11 cellular contexts compared by ENCODE assay signal in the genomic region with DNA sequence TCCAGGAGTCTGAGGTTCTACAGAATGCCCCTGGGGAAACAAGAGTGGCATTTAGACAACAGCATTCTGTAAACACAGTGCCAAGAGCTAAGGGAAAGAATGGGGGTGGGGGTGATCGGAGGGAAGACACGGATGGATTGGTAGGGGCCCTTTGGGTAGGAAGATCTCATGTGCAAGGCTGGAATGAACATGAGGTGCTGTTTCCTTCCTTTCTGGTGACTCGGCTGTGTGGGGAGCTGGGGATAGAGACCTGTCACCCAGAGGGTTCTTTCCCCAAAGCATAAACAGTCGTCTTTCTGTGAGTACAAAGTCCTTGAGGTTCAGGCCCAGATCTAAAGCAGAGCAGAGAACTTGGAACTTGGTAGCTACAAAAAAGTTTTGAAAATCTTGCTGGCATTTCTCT. TPM values are rescaled to one million over a fixed set of nuclear protein-coding genes. Genes with fewer than 3 reads are reported as not detected.
DNase-seq lines count a peak whose midpoint lies in the region; ATAC-seq, FAIRE-seq and TF ChIP-seq lines count a peak whose summit lies in the region.
"Had no signal": no experiment of that assay in that cellular context is flagged by ENCODE, and none has a peak within 500 bp of the region (broad histone marks: within the 10 kb centered on the region; RNA-seq: fewer than 3 reads in every experiment).

No MANE protein-coding gene starts in this region.

- no peaks in the 10 kb centered on the region for H3K9me3 Mint-ChIP-seq in stimulated activated naive B cell treated with anti-CD40 and anti-IgM and Interleukin-4, amounts not matched to agents 10 μg/mL and 1 μg/mL and 100 μg/mL, for 72 hours
- H3K9me3 Mint-ChIP-seq: T-helper 1 cell treated with Interleukin-12 subunit alpha and Interleukin-12 subunit beta and Interleukin-4 antibody, amounts not matched to agents 30 μg/mL and 1 μg/mL, for 36 hours had no signal

- no peak for FAIRE-seq in H1 (lab: Jason Lieb, UNC)

- H2BK15ac ChIP-seq in H1 (ENCODE audit: low read length) (no peak overlapping the region), mesendoderm (replicated peaks; ENCODE audit: low read depth) (no peak overlapping the region)

- H3K4me3 ChIP-seq in Panc1 (ENCODE audit: low read depth in 2 of 2, low read length in 2 of 2): peak overlapping the region in 1 of 2 experiments; percentile 14; a peak in 1 of 4 replicates
- no peak overlapping the region for H3K4me3 ChIP-seq in H1 (ENCODE audit: extremely low read depth in 1 of 4, insufficient read depth in 2 of 4, low read depth in 3 of 4, low read length in 4 of 4)
- H3K4me3 ChIP-seq in mesendoderm (ENCODE audit: low read length): no peak overlapping the region

- H2BK20ac ChIP-seq in H1 (ENCODE audit: low read length): no peak overlapping the region

- CTCF ChIA-PET in Panc1 (lab: Charles Lee): no interaction called here
- CTCF ChIA-PET in H1 (lab: Charles Lee; ENCODE audit: partially characterized antibody): interaction anchor here (1.4 to 1.5 kb wide), 2 partner anchors 9 to 25 kb away, joined by 4 read pairs; no protein-coding TSS in a partner anchor

- H3K4me1 ChIP-seq in Panc1 (ENCODE audit: control insufficient read depth, insufficient read depth, low read length): peaks cover 65% of the 10 kb centered on the region
- peaks cover 0 to 7% (median 5%) of the 10 kb centered on the region in 4 experiments; a peak in 6 of 7 replicates for H3K4me1 ChIP-seq in H1 (replicated peaks in 1 of 4; ENCODE audit: control insufficient read depth in 3 of 4, insufficient read depth in 4 of 4, low read length in 3 of 4)
- H3K4me1 ChIP-seq in mesendoderm (ENCODE audit: control insufficient read depth, low read depth, low read length): peaks cover 23% of the 10 kb centered on the region

- no peak overlapping the region for H3K14ac ChIP-seq in H1 (ENCODE audit: insufficient read length)

- H2BK5ac ChIP-seq in H1 (ENCODE audit: low read depth, low read length) (no peak overlapping the region), mesendoderm (ENCODE audit: low read length) (peak overlapping the region; percentile 1)

- no peak for TF ChIP-seq CTCF in Panc1 (IDR thresholded peaks at IDR 0.05)
- no peak for TF ChIP-seq CTCF in H1 (IDR thresholded peaks at IDR 0.05; ENCODE audit: control extremely low read depth in 1 of 3, insufficient read depth in 1 of 3, low read depth in 1 of 3, low read length in 3 of 3)

- ATAC-seq in Panc1: peak; percentile 4; the same call in 1 of the 2 replicates
- ATAC-seq in stimulated activated naive B cell treated with anti-CD40 and anti-IgM and Interleukin-4, amounts not matched to agents 10 μg/mL and 1 μg/mL and 100 μg/mL, for 72 hours (replicated peaks): no peak
- no peak for ATAC-seq in GM19328 (IDR thresholded peaks at IDR 0.05; ENCODE audit: unreplicated experiment)
- ATAC-seq in sciatic nerve: no peak
- ATAC-seq in HG02571 (IDR thresholded peaks at IDR 0.05; ENCODE audit: unreplicated experiment): no peak

- H3K79me1 ChIP-seq in H1 (ENCODE audit: low read depth, low read length): peaks cover 5% of the 10 kb centered on the region; the same call in 1 of the 2 replicates
- H3K79me1 ChIP-seq in mesendoderm (ENCODE audit: low read length): peaks cover 23% of the 10 kb centered on the region

- H4K8ac ChIP-seq in H1 (ENCODE audit: extremely low read depth, insufficient read depth, low read length): no peak overlapping the region
- no peak overlapping the region for H4K8ac ChIP-seq in mesendoderm (ENCODE audit: low read depth, low read length)

- no peak overlapping the region for H4K5ac ChIP-seq in H1 (ENCODE audit: insufficient read length, low read depth, low read length)
- H4K5ac ChIP-seq in mesendoderm (ENCODE audit: low read length): no peak overlapping the region

- no peak overlapping the region for H2BK12ac ChIP-seq in H1 (ENCODE audit: low read depth, low read length)

- H3K27me3 ChIP-seq in Panc1 (ENCODE audit: control insufficient read depth, insufficient read depth, low read length) (no peaks in the 10 kb centered on the region), H1 (replicated peaks in 1 of 4; ENCODE audit: control insufficient read depth in 3 of 4, extremely low read depth in 1 of 4, insufficient read depth in 3 of 4, low read length in 3 of 4) (no peaks in the 10 kb centered on the region), mesendoderm (ENCODE audit: insufficient read depth, low read length, poor library complexity) (no peaks in the 10 kb centered on the region)

- no peak overlapping the region for H4K91ac ChIP-seq in H1 (replicated peaks; ENCODE audit: insufficient read length, low read length)

- peaks cover 0 to 17% of the 10 kb centered on the region in 2 experiments for H4K20me1 ChIP-seq in H1 (replicated peaks in 1 of 2; ENCODE audit: control insufficient read depth in 1 of 2, insufficient read depth in 2 of 2, low read length in 2 of 2)

- no peak overlapping the region for H2AFZ ChIP-seq in H1 (ENCODE audit: low read length)

- no peak overlapping the region for H3K4me2 ChIP-seq in H1 (ENCODE audit: insufficient read depth in 1 of 2, low read depth in 2 of 2, low read length in 2 of 2)
- no peak overlapping the region for H3K4me2 ChIP-seq in mesendoderm (ENCODE audit: low read length)

- peak in 1 of 2 experiments; percentile 12; a peak in 1 of 3 replicates for TF ChIP-seq POLR2A in H1 (IDR thresholded peaks at IDR 0.05; ENCODE audit: control extremely low read depth in 1 of 2, low read depth in 2 of 2, low read length in 2 of 2)

- in situ Hi-C loops in Panc1 (cut with HindIII; ENCODE audit: low pct_unique_long_range_greater_than_20kb, low sequenced_read_pairs): no loop called here

- peaks cover under 1% of the 10 kb centered on the region; the same call in 1 of the 2 replicates for H3K23me2 ChIP-seq in H1 (ENCODE audit: low read depth, low read length)

- DNase-seq in Panc1 (ENCODE audit: low read depth, low spot score) (no peak), H1 (ENCODE audit: low read depth in 1 of 2, low spot score in 2 of 2) (no peak), mesendoderm (no peak), sciatic nerve (ENCODE audit: low spot score) (no peak)
- DNase-seq in stimulated activated naive B cell treated with anti-CD40 and anti-IgM and Interleukin-4, amounts not matched to agents 10 μg/mL and 1 μg/mL and 100 μg/mL, for 72 hours: no peak
- DNase-seq: caudate nucleus, NCI-H748 treated with DMSO at 0.1 percent for 48 hours had no signal

- H2AK5ac ChIP-seq in H1 (ENCODE audit: low read depth, low read length): no peak overlapping the region
- no peak overlapping the region for H2AK5ac ChIP-seq in mesendoderm (ENCODE audit: low read length)

- TF ChIP-seq EP300 in H1 (IDR thresholded peaks at IDR 0.05; ENCODE audit: borderline replicate concordance in 1 of 2, low read depth in 2 of 2, low read length in 2 of 2): no peak

- H3K9me3 ChIP-seq in Panc1 (ENCODE audit: control insufficient read depth, insufficient read depth, low read depth, low read length) (no peaks in the 10 kb centered on the region), H1 (ENCODE audit: insufficient read depth in 2 of 2, low read depth in 1 of 2, low read length in 1 of 2) (no peaks in the 10 kb centered on the region)

- peaks cover 3 to 4% of the 10 kb centered on the region in 2 donors for H3K36me3 Mint-ChIP-seq in stimulated activated naive B cell treated with anti-CD40 and anti-IgM and Interleukin-4, amounts not matched to agents 10 μg/mL and 1 μg/mL and 100 μg/mL, for 72 hours

- POLR2A ChIA-PET in Panc1 (lab: Charles Lee) (interaction anchor here (0.7 kb wide), 1 partner anchor 114 kb away, joined by 15 read pairs; no protein-coding TSS in a partner anchor), H1 (lab: Charles Lee; ENCODE audit: partially characterized antibody) (interaction anchor here (0.9 to 30.9 kb wide), 12 partner anchors 9 to 124 kb away, joined by 3 to 635 read pairs (median 4); no protein-coding TSS in a partner anchor)

- H3K9ac ChIP-seq in H1 (replicated peaks in 1 of 4; ENCODE audit: extremely low read depth in 1 of 4, low read depth in 3 of 4, low read length in 3 of 4): no peak overlapping the region
- H3K9ac ChIP-seq in mesendoderm (ENCODE audit: low read length): no peak overlapping the region

- H3K56ac ChIP-seq in H1 (replicated peaks; ENCODE audit: insufficient read length, low read depth, low read length) (no peak overlapping the region), mesendoderm (ENCODE audit: low read length) (peak overlapping the region; percentile 52)

- H3K79me2 ChIP-seq in H1 (ENCODE audit: control insufficient read depth in 1 of 2, insufficient read depth in 2 of 2, low read length in 2 of 2): peaks cover 6 to 65% of the 10 kb centered on the region in 2 experiments; a peak in 3 of 4 replicates
- H3K79me2 ChIP-seq in mesendoderm (ENCODE audit: control insufficient read depth, insufficient read depth, low read length): peaks cover 29% of the 10 kb centered on the region

- peaks cover 2 to 3% of the 10 kb centered on the region in 2 donors for H3K4me1 Mint-ChIP-seq in stimulated activated naive B cell treated with anti-CD40 and anti-IgM and Interleukin-4, amounts not matched to agents 10 μg/mL and 1 μg/mL and 100 μg/mL, for 72 hours

- H2BK120ac ChIP-seq in H1 (replicated peaks; ENCODE audit: low read depth, low read length): no peak overlapping the region
- no peak overlapping the region for H2BK120ac ChIP-seq in mesendoderm (ENCODE audit: low read depth, low read length)

- H3K4me3 Mint-ChIP-seq in stimulated activated naive B cell treated with anti-CD40 and anti-IgM and Interleukin-4, amounts not matched to agents 10 μg/mL and 1 μg/mL and 100 μg/mL, for 72 hours: no peak overlapping the region
- H3K4me3 Mint-ChIP-seq: T-helper 1 cell treated with Interleukin-12 subunit alpha and Interleukin-12 subunit beta and Interleukin-4 antibody, amounts not matched to agents 30 μg/mL and 1 μg/mL, for 36 hours had no signal

- no peaks in the 10 kb centered on the region for H3K27me3 Mint-ChIP-seq in stimulated activated naive B cell treated with anti-CD40 and anti-IgM and Interleukin-4, amounts not matched to agents 10 μg/mL and 1 μg/mL and 100 μg/mL, for 72 hours

- H3K27ac ChIP-seq in Panc1 (ENCODE audit: low read length) (peak overlapping the region; percentile 85), H1 (ENCODE audit: low read depth, low read length) (no peak overlapping the region), mesendoderm (ENCODE audit: low read depth, low read length) (no peak overlapping the region), temporal lobe (ENCODE audit: low read depth, low read length) (peak overlapping the region; percentile 27)

- no TSS peak for BruUV-seq in Panc1 (replicated peaks; lab: Mats Ljungman, UMichigan)

- H3K36me3 ChIP-seq in Panc1 (ENCODE audit: control insufficient read depth, insufficient read depth, low read length) (peaks cover 8% of the 10 kb centered on the region), H1 (ENCODE audit: control insufficient read depth in 2 of 4, insufficient read depth in 4 of 4, low read length in 3 of 4) (peaks cover 28 to 85% (median 47%) of the 10 kb centered on the region in 4 experiments), mesendoderm (ENCODE audit: control insufficient read depth, insufficient read depth, low read length) (peaks cover 9% of the 10 kb centered on the region)

- H3K18ac ChIP-seq in H1 (ENCODE audit: extremely low read depth, low read length): no peak overlapping the region
- peak overlapping the region; percentile 8 for H3K18ac ChIP-seq in mesendoderm (ENCODE audit: low read length)

- TF ChIP-seq RAD21 in H1 (IDR thresholded peaks at IDR 0.05 in 1 of 2, conservative IDR thresholded peaks at IDR 0.05 in 1 of 2; ENCODE audit: low read depth in 2 of 2, low read length in 2 of 2): no peak

- 93% methylated on average over 4 of the region's 4 CpGs; no CpG with 5 or more reads in 1 of the 2 experiments for WGBS in H1 (ENCODE audit: extremely low coverage in 1 of 2, insufficient coverage in 1 of 2, insufficient read length in 1 of 2, insufficient replicate concordance in 2 of 2, low coverage in 1 of 2, low lambda C conversion rate in 2 of 2, missing lambda C conversion rate in 1 of 2), 2 experiments
- no CpG with 5 or more reads among the region's 4 CpGs for WGBS in mesendoderm (ENCODE audit: extremely low coverage, insufficient coverage, low lambda C conversion rate)

- intact Hi-C loops in Panc1 (cut with micrococcal nuclease; ENCODE audit: unreplicated experiment) (loop anchor here (5.0 kb wide), 1 partner anchor 207 kb away; no protein-coding TSS in a partner anchor), sciatic nerve (cut with DNase I) (no loop called here)

- H3K23ac ChIP-seq in H1 (ENCODE audit: insufficient read length) (no peak overlapping the region), mesendoderm (ENCODE audit: low read length) (no peak overlapping the region)

- H3K4ac ChIP-seq in H1 (replicated peaks; ENCODE audit: insufficient read length, low read depth, low read length) (no peak overlapping the region), mesendoderm (ENCODE audit: low read depth, low read length) (no peak overlapping the region)

- no peak overlapping the region for H3K27ac Mint-ChIP-seq in stimulated activated naive B cell treated with anti-CD40 and anti-IgM and Interleukin-4, amounts not matched to agents 10 μg/mL and 1 μg/mL and 100 μg/mL, for 72 hours
- H3K27ac Mint-ChIP-seq: T-helper 1 cell treated with Interleukin-12 subunit alpha and Interleukin-12 subunit beta and Interleukin-4 antibody, amounts not matched to agents 30 μg/mL and 1 μg/mL, for 36 hours had no signal

RNA-seq across cellular contexts. Expression of gene TPM1, which starts 11.7 kb away (rescaled TPM):
- total RNA-seq in Panc1 (2021; ENCODE audit: unreplicated experiment) (298 TPM), temporal lobe (80.2 TPM), sciatic nerve (396 TPM)
- polyA plus RNA-seq in Panc1 (2012; ENCODE audit: insufficient read length): 243 TPM
- total RNA-seq in H1 (2021; fragmentation: NEBNext Ultra II Directional; extraction: Animal tissue kit (Norgen Biotek cat#: 25700)): 571 and 579 TPM in 2 replicates
- polyA plus RNA-seq in H1 (2011; rRNA removed): 246 and 258 TPM in 2 replicates
- 481 TPM for polyA plus RNA-seq in H1 (2011; cell fraction: cytosol; rRNA removed)
- polyA plus RNA-seq in H1 (2011; cell fraction: nucleus; rRNA removed): 537 TPM
- 409 to 588 TPM (median 457 TPM) in 4 replicates for polyA plus RNA-seq in H1 (2012, experiment 1 of 2)
- polyA plus RNA-seq in H1 (2012, experiment 2 of 2): 113 TPM
- 292 TPM for polyA plus RNA-seq in H1 (2013, experiment 1 of 2)
- 291 TPM for polyA plus RNA-seq in H1 (2013, experiment 2 of 2)
- polyA minus RNA-seq in H1 (2011; rRNA and poly(A)+ RNA removed): 221 and 265 TPM in 2 replicates
- 225 TPM for polyA minus RNA-seq in H1 (2011; cell fraction: cytosol; rRNA and poly(A)+ RNA removed)
- polyA minus RNA-seq in H1 (2011; cell fraction: nucleus; rRNA and poly(A)+ RNA removed): 741 TPM
- 419 TPM for polyA plus RNA-seq in mesendoderm (2013, experiment 1 of 2)
- polyA plus RNA-seq in mesendoderm (2013, experiment 2 of 2): 425 TPM

Comparison
In these comparisons a context has a peak if more than half of its experiments do, and no peak if none do; other contexts are left out.
1. H3K27ac ChIP-seq: peak in Panc1 (single experiment) and temporal lobe (single experiment); none in H1 (single experiment) and mesendoderm (single experiment).